In genomic region chr16:56944954-56945839, GRCh38 we compare ENCODE assay signal across 1 cellular context.
TF ChIP-seq lines count a peak whose summit lies in the region.

No MANE protein-coding gene starts in this region.

TF ChIP-seq in K562, 482 proteins besides CTCF, POLR2A, EP300 and RAD21 (continued from another document):
- TF ChIP-seq HES1 (IDR thresholded peaks at IDR 0.05; ENCODE audit: low read depth) (no peak), ZNF717 (CRISPR knock-in tag; IDR thresholded peaks at IDR 0.05) (no peak), DLX4 (CRISPR knock-in tag; IDR thresholded peaks at IDR 0.05) (no peak), ZBTB17 (CRISPR knock-in tag; IDR thresholded peaks at IDR 0.05) (0 out of 2 replicates have a peak, but pooled peaks have one; percentile 8), THRB (CRISPR knock-in tag; conservative IDR thresholded peaks at IDR 0.05) (peak; percentile 89), MYC (IDR thresholded peaks at IDR 0.05; ENCODE audit: low read depth, low read length) (no peak), MYC (CRISPR knock-in tag; IDR thresholded peaks at IDR 0.05; ENCODE audit: borderline replicate concordance, low read depth) (peak; percentile 74; the same call in 1 of the 2 replicates), RBM22 (IDR thresholded peaks at IDR 0.05; ENCODE audit: low read depth, low read length, poor library complexity, severe bottlenecking) (no peak), TCF3 (CRISPR knock-in tag; IDR thresholded peaks at IDR 0.05) (no peak), CCAR2 (IDR thresholded peaks at IDR 0.05; ENCODE audit: low read depth, low read length) (no peak), ZNF695 (CRISPR knock-in tag; IDR thresholded peaks at IDR 0.05) (no peak), RBM15 (IDR thresholded peaks at IDR 0.05; ENCODE audit: insufficient read depth, low read length) (no peak), SUPT5H (IDR thresholded peaks at IDR 0.05) (peak; percentile 54), KAT7 (CRISPR knock-in tag; IDR thresholded peaks at IDR 0.05; ENCODE audit: borderline replicate concordance) (no peak), CC2D1A (IDR thresholded peaks at IDR 0.05) (no peak), MCM2 (IDR thresholded peaks at IDR 0.05; ENCODE audit: low read depth) (no peak), MYBL2 (IDR thresholded peaks at IDR 0.05; ENCODE audit: low read depth) (no peak), MYBL2 (CRISPR knock-in tag; IDR thresholded peaks at IDR 0.05; ENCODE audit: borderline replicate concordance) (no peak), TOE1 (IDR thresholded peaks at IDR 0.05; ENCODE audit: borderline replicate concordance) (no peak), TOE1 (CRISPR knock-in tag; IDR thresholded peaks at IDR 0.05; ENCODE audit: borderline replicate concordance, low read depth) (no peak), HBP1 (CRISPR knock-in tag; IDR thresholded peaks at IDR 0.05) (no peak), SIN3B (IDR thresholded peaks at IDR 0.05; ENCODE audit: low read depth) (no peak), ETS2 (tag; IDR thresholded peaks at IDR 0.05; ENCODE audit: borderline replicate concordance, poor library complexity, severe bottlenecking) (no peak), BMI1 (IDR thresholded peaks at IDR 0.05; ENCODE audit: low read length) (no peak), ZNF184 (CRISPR knock-in tag; IDR thresholded peaks at IDR 0.05) (no peak), CAMTA2 (CRISPR knock-in tag; conservative IDR thresholded peaks at IDR 0.05) (no peak), SMC3 (conservative IDR thresholded peaks at IDR 0.05; ENCODE audit: insufficient read depth, low read depth, low read length) (no peak), KHSRP (IDR thresholded peaks at IDR 0.05) (peak; percentile 56; the same call in 1 of the 2 replicates), PRPF4 (IDR thresholded peaks at IDR 0.05; ENCODE audit: insufficient read depth, low read depth, low read length, poor library complexity, severe bottlenecking) (no peak), ZFP91 (CRISPR knock-in tag; IDR thresholded peaks at IDR 0.05) (no peak), MTA1 (IDR thresholded peaks at IDR 0.05; ENCODE audit: borderline replicate concordance) (no peak), SIN3A (IDR thresholded peaks at IDR 0.05; ENCODE audit: borderline replicate concordance in 2 of 2, control insufficient read depth in 1 of 2, low read depth in 2 of 2, low read length in 2 of 2) (no peak), E2F3 (CRISPR knock-in tag; IDR thresholded peaks at IDR 0.05) (no peak), ZBTB12 (CRISPR knock-in tag; IDR thresholded peaks at IDR 0.05) (no peak), CEBPB (tag; IDR thresholded peaks at IDR 0.05) (no peak)
